Comparison of ENCODE assay signal across 23 cellular contexts in the genomic region with DNA sequence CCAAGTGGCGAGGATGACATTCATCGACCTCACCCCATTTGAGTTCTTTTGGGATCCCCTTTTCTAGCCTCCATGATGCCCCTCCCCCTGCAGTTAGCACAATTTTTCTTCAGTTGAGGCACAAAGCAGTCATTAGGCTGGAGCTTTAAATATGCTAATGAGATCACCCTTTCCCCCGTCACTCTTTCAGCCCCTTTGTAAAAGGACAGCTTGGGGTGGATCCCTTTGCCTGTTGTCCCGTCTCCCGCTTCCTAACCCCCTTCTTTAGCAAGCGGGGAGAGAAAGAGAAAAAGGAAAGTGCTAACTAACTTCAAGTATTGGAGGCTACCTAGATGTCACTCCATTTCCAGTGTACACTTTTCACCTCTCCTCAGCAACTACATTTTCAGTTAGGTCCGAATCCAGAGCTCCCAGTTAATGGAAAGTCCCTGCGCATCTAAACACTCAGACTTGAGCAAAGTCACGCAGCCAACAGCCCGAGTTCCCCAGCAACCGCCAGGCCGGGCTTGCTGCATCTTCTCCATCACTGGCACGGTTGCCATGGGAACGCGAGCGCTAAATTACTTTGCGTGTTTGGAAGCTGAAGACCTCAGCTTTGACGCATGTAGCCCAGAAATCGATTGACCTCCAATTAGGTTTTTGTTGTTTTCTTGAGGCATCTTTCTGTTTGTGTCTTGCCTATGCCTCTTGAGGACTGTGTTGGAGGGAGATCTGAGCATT.
A peak's percentile ranks its signal among the peaks of the same experiment; 100 is the strongest.
DNase-seq lines count a peak whose midpoint lies in the region; ATAC-seq, FAIRE-seq and TF ChIP-seq lines count a peak whose summit lies in the region.
"Had no signal": no experiment of that assay in that cellular context is flagged by ENCODE, and none has a peak within 500 bp of the region (broad histone marks: within the 10 kb centered on the region; RNA-seq: fewer than 3 reads in every experiment).

No MANE protein-coding gene starts in this region.

- no peak overlapping the region for H2AK5ac ChIP-seq in neuronal stem cell (ENCODE audit: low read depth, low read length)

- H3K23ac ChIP-seq in neuronal stem cell (ENCODE audit: low read depth, low read length, poor library complexity) = no peak overlapping the region

- intact Hi-C loops in K562 (cut with micrococcal nuclease) = no loop called here
- intact Hi-C loops in head of caudate nucleus (cut with DNase I) = no loop called here
- intact Hi-C loops in Right ventricle myocardium inferior (cut with DNase I) = no loop called here

- TF ChIP-seq POLR2A in K562 (conservative IDR thresholded peaks at IDR 0.05) = no peak

- H3K9me3 ChIP-seq in K562 (replicated peaks; ENCODE audit: control insufficient read depth, insufficient read depth, low read depth, low read length) = no peaks in the 10 kb centered on the region
- no peaks in the 10 kb centered on the region for H3K9me3 ChIP-seq in neuronal stem cell (replicated peaks in 1 of 2; ENCODE audit: control insufficient read depth in 2 of 2, insufficient read depth in 1 of 2, low read depth in 1 of 2, low read length in 2 of 2)
- H3K9me3 ChIP-seq: psoas muscle had no signal

- H3K14ac ChIP-seq in neuronal stem cell (ENCODE audit: low read length) = no peak overlapping the region

- H3K4me1 Mint-ChIP-seq in activated naive CD8-positive, alpha-beta T cell treated with anti-CD3 and anti-CD28 coated beads for 36 hours = no peaks in the 10 kb centered on the region
- H3K4me1 Mint-ChIP-seq: naive B cell had no signal

- no peak overlapping the region for H3K18ac ChIP-seq in neuronal stem cell (ENCODE audit: low read length)

- no peaks in the 10 kb centered on the region for H3K79me2 ChIP-seq in K562 (ENCODE audit: control insufficient read depth, insufficient read depth, low read length)

- no peak overlapping the region for H4K91ac ChIP-seq in neuronal stem cell (ENCODE audit: low read depth, low read length, poor library complexity)

- H2BK15ac ChIP-seq in neuronal stem cell (ENCODE audit: low read length) = no peak overlapping the region

- H3K27ac ChIP-seq in K562 (ENCODE audit: extremely low read depth, low read depth, low read length) (no peak overlapping the region), neuronal stem cell (replicated peaks; ENCODE audit: low read length) (peak overlapping the region; percentile 31)
- H3K27ac ChIP-seq: psoas muscle, skin epidermis had no signal

- no peak overlapping the region for H2AFZ ChIP-seq in K562 (ENCODE audit: low read depth, low read length)
- H2AFZ ChIP-seq in neuronal stem cell (ENCODE audit: low read length) = peak overlapping the region; percentile 32

- CTCF ChIA-PET in K562 (lab: Yijun Ruan, JAX; ENCODE audit: low intra/inter-chr PET ratio) = no interaction called here

- H4K8ac ChIP-seq in neuronal stem cell (ENCODE audit: low read depth, low read length) = no peak overlapping the region

- H3K4me2 ChIP-seq in K562 (ENCODE audit: insufficient read depth, low read length) (no peak overlapping the region), neuronal stem cell (ENCODE audit: insufficient read depth, low read length, poor library complexity, severe bottlenecking) (peak overlapping the region; percentile 37)

- H3K9ac ChIP-seq in K562 (ENCODE audit: insufficient read depth in 1 of 2, low read depth in 2 of 2, low read length in 2 of 2) = no peak overlapping the region
- H3K9ac ChIP-seq in neuronal stem cell (ENCODE audit: low read depth, low read length, poor library complexity) = no peak overlapping the region

- FAIRE-seq in HTR-8/SVneo (lab: Jason Lieb, UNC) (peak; percentile 20), K562 (lab: Jason Lieb, UNC) (no peak)
- FAIRE-seq: kidney had no signal

- no peak overlapping the region for H2BK5ac ChIP-seq in neuronal stem cell (ENCODE audit: low read length)

- POLR2A ChIA-PET in K562 (lab: Yijun Ruan, JAX) = interaction anchor here (0.9 kb wide), 1 partner anchor 9 kb away, joined by 4 read pairs; no protein-coding TSS in a partner anchor

- H3K27me3 Mint-ChIP-seq in activated naive CD8-positive, alpha-beta T cell treated with anti-CD3 and anti-CD28 coated beads for 36 hours = no peaks in the 10 kb centered on the region

- no TSS peak for BruUV-seq in K562 (replicated peaks; lab: Mats Ljungman, UMichigan)

- 2% methylated on average over 17 of the region's 19 CpGs for WGBS in K562 (ENCODE audit: insufficient coverage, low coverage, missing lambda C conversion rate)
- WGBS in neuronal stem cell (ENCODE audit: extremely low coverage in 2 of 2, insufficient read length in 2 of 2, insufficient replicate concordance in 1 of 2), 2 donors = no CpG with 5 or more reads among the region's 19 CpGs

- no peaks in the 10 kb centered on the region for H3K4me1 ChIP-seq in K562 (replicated peaks in 1 of 2; ENCODE audit: control insufficient read depth in 2 of 2, insufficient read depth in 2 of 2, low read length in 2 of 2)
- H3K4me1 ChIP-seq in neuronal stem cell (ENCODE audit: control insufficient read depth in 2 of 2, insufficient read depth in 1 of 2, low read depth in 1 of 2, low read length in 2 of 2) = peaks cover 7 to 25% of the 10 kb centered on the region in 2 donors
- H3K4me1 ChIP-seq: psoas muscle had no signal

- H3K27ac Mint-ChIP-seq in activated naive CD8-positive, alpha-beta T cell treated with anti-CD3 and anti-CD28 coated beads for 36 hours = no peak overlapping the region
- H3K27ac Mint-ChIP-seq: activated T-helper 2 cell treated with anti-CD3 and anti-CD28 coated beads, Interferon-gamma antibody, Interleukin-2, Interleukin-4, amounts not matched to agents 10 μg/mL and 5 μg/mL and 100 μg/mL, durations not matched to agents 14 hours and 24 hours and 36 hours; CD8-positive, alpha-beta memory T cell had no signal

- H2BK120ac ChIP-seq in neuronal stem cell (ENCODE audit: low read depth, low read length) = no peak overlapping the region

- H3K4ac ChIP-seq in neuronal stem cell (ENCODE audit: low read length) = no peak overlapping the region

- no peak for TF ChIP-seq CTCF in K562 (IDR thresholded peaks at IDR 0.05 in 2 of 3, conservative IDR thresholded peaks at IDR 0.05 in 1 of 3; ENCODE audit: insufficient read depth in 2 of 3, low read depth in 1 of 3, low read length in 3 of 3)

- DNase-seq in HTR-8/SVneo (ENCODE audit: insufficient read length, low spot score) (no peak), K562 (ENCODE audit: extremely low read depth in 1 of 4, low spot score in 3 of 4) (no peak), head of caudate nucleus (peak; percentile 38 to 83 (median 64)), neuronal stem cell (ENCODE audit: low spot score) (no peak), Right ventricle myocardium inferior (ENCODE audit: missing footprints) (no peak), UCSD-AML1 (lab: John Stamatoyannopoulos, UW; ENCODE audit: unreplicated experiment) (no peak)
- no peak for DNase-seq in activated naive CD8-positive, alpha-beta T cell treated with anti-CD3 and anti-CD28 coated beads for 36 hours
- no peak for DNase-seq in activated CD4-positive, alpha-beta T cell treated with anti-CD3 and anti-CD28 coated beads for 1 hour
- DNase-seq: CD8-positive, alpha-beta memory T cell; DMS79 treated with DMSO at 0.1 percent for 48 hours; effector CD8-positive, alpha-beta T cell; kidney; naive B cell; NCI-H1105 treated with DMSO at 0.1 percent for 48 hours; NCI-H2107; psoas muscle; stimulated activated CD4-positive, alpha-beta T cell treated with anti-CD3 and anti-CD28 coated beads, Interleukin-2, amount 100 ng/mL, for 48 hours; stimulated activated naive CD8-positive, alpha-beta T cell treated with anti-CD3 and anti-CD28 coated beads, Interleukin-15, amount 100 ng/mL, for 72 hours; T-helper 9 cell; trophoblast cell had no signal

- no peak overlapping the region for H2BK12ac ChIP-seq in neuronal stem cell (ENCODE audit: low read length)

- no peaks in the 10 kb centered on the region for H4K20me1 ChIP-seq in K562 (replicated peaks; ENCODE audit: control insufficient read depth, insufficient read depth, low read length)

- H3K36me3 Mint-ChIP-seq in activated naive CD8-positive, alpha-beta T cell treated with anti-CD3 and anti-CD28 coated beads for 36 hours = no peaks in the 10 kb centered on the region
- H3K36me3 Mint-ChIP-seq: CD8-positive, alpha-beta memory T cell; naive B cell had no signal

- no peak for TF ChIP-seq EP300 in K562 (IDR thresholded peaks at IDR 0.05; ENCODE audit: low read length)

- H3K27me3 ChIP-seq in K562 (ENCODE audit: control insufficient read depth in 2 of 2, insufficient read depth in 2 of 2, low read length in 2 of 2) (peaks cover 0 to 25% of the 10 kb centered on the region in 2 experiments; a peak in 2 of 5 replicates), neuronal stem cell (ENCODE audit: control insufficient read depth in 3 of 3, insufficient read depth in 3 of 3, low read depth in 1 of 3, low read length in 3 of 3) (no peaks in the 10 kb centered on the region)

- no peaks in the 10 kb centered on the region for H3K36me3 ChIP-seq in K562 (ENCODE audit: control insufficient read depth, insufficient read depth, low read length)
- H3K36me3 ChIP-seq in neuronal stem cell (replicated peaks in 1 of 2; ENCODE audit: control insufficient read depth in 2 of 2, insufficient read depth in 2 of 2, low read length in 2 of 2) = peaks cover 0 to 6% of the 10 kb centered on the region in 2 donors

- no peaks in the 10 kb centered on the region for H3K79me1 ChIP-seq in neuronal stem cell (ENCODE audit: low read depth, low read length)

- H3K4me3 Mint-ChIP-seq in activated naive CD8-positive, alpha-beta T cell treated with anti-CD3 and anti-CD28 coated beads for 36 hours = no peak overlapping the region
- H3K4me3 Mint-ChIP-seq: CD8-positive, alpha-beta memory T cell; naive B cell; stimulated activated naive CD8-positive, alpha-beta T cell treated with anti-CD3 and anti-CD28 coated beads, Interleukin-15, amount 100 ng/mL, for 72 hours had no signal

- no peak for ATAC-seq in K562
- no peak for ATAC-seq in Right ventricle myocardium inferior
- ATAC-seq: Panc1; psoas muscle; stimulated activated naive CD8-positive, alpha-beta T cell treated with anti-CD3 and anti-CD28 coated beads, Interleukin-15, amount 100 ng/mL, for 72 hours had no signal

- no peak for TF ChIP-seq RAD21 in K562 (CRISPR knock-in tag; conservative IDR thresholded peaks at IDR 0.05 in 1 of 2, IDR thresholded peaks at IDR 0.05 in 1 of 2)

- H3K9me3 Mint-ChIP-seq in activated naive CD8-positive, alpha-beta T cell treated with anti-CD3 and anti-CD28 coated beads for 36 hours = no peaks in the 10 kb centered on the region
- H3K9me3 Mint-ChIP-seq: activated T-helper 2 cell treated with anti-CD3 and anti-CD28 coated beads, Interferon-gamma antibody, Interleukin-2, Interleukin-4, amounts not matched to agents 10 μg/mL and 5 μg/mL and 100 μg/mL, durations not matched to agents 14 hours and 24 hours and 36 hours; CD8-positive, alpha-beta memory T cell; stimulated activated naive CD8-positive, alpha-beta T cell treated with anti-CD3 and anti-CD28 coated beads, Interleukin-15, amount 100 ng/mL, for 72 hours had no signal

- H3K9me1 ChIP-seq in K562 (ENCODE audit: control insufficient read depth, insufficient read depth, low read length) = no peaks in the 10 kb centered on the region

- in situ Hi-C loops in K562 (cut with MboI) = no loop called here

- H3K4me3 ChIP-seq in K562 (no peak overlapping the region), neuronal stem cell (ENCODE audit: low read length in 2 of 2) (no peak overlapping the region)
- H3K4me3 ChIP-seq: psoas muscle, skin epidermis had no signal

TF ChIP-seq in K562, 482 proteins besides CTCF, POLR2A, EP300 and RAD21 (continues in another document):
- TF ChIP-seq NUFIP1 (IDR thresholded peaks at IDR 0.05; ENCODE audit: partially characterized antibody) = no peak

Comparison
In these comparisons a context has a peak if more than half of its experiments do, and no peak if none do; other contexts are left out.
1. DNase-seq: peak in head of caudate nucleus (42 of 42); none in HTR-8/SVneo (single experiment), K562 (0 of 4), neuronal stem cell (single experiment), activated naive CD8-positive, alpha-beta T cell treated with anti-CD3 and anti-CD28 coated beads for 36 hours (single experiment), activated CD4-positive, alpha-beta T cell treated with anti-CD3 and anti-CD28 coated beads for 1 hour (single experiment), Right ventricle myocardium inferior (single experiment) and UCSD-AML1 (single experiment).